In genomic region chr7:85840532-85840931, GRCh38 we compare ENCODE assay signal across 33 cellular contexts.
DNase-seq lines count a peak whose midpoint lies in the region; ATAC-seq and TF ChIP-seq lines count a peak whose summit lies in the region.
"Had no signal": no experiment of that assay in that cellular context is flagged by ENCODE, and none has a peak within 500 bp of the region (broad histone marks: within the 10 kb centered on the region; RNA-seq: fewer than 3 reads in every experiment).

No MANE protein-coding gene starts in this region.

- no peak for TF ChIP-seq POLR2A in stomach (IDR thresholded peaks at IDR 0.05)

- H3K27me3 Mint-ChIP-seq in T-cell: no peaks in the 10 kb centered on the region
- H3K27me3 Mint-ChIP-seq: activated naive CD4-positive, alpha-beta T cell treated with anti-CD3 and anti-CD28 coated beads, Interleukin-2, amount 50 U/mL, for 24 hours; activated T-helper 17 cell treated with anti-CD3 and anti-CD28 coated beads, Interleukin-2, amount 50 U/mL, for 72 hours; B cell; naive B cell had no signal

- no peak for TF ChIP-seq EP300 in stomach (IDR thresholded peaks at IDR 0.05)

- POLR2A ChIA-PET in T-cell (lab: Charles Lee): no interaction called here

- peaks cover 4 to 9% (median 8%) of the 10 kb centered on the region in 3 donors for H3K9me3 Mint-ChIP-seq in T-cell
- H3K9me3 Mint-ChIP-seq: activated naive CD4-positive, alpha-beta T cell treated with anti-CD3 and anti-CD28 coated beads, Interleukin-2, amount 50 U/mL, for 24 hours had no signal

- H3K27ac Mint-ChIP-seq in T-cell: no peak overlapping the region
- H3K27ac Mint-ChIP-seq: activated naive CD4-positive, alpha-beta T cell treated with anti-CD3 and anti-CD28 coated beads, Interleukin-2, amount 50 U/mL, for 24 hours; activated T-helper 17 cell treated with anti-CD3 and anti-CD28 coated beads, Interleukin-2, amount 50 U/mL, for 72 hours; B cell; CD8-positive, alpha-beta T cell; mesothelial cell of epicardium had no signal

- TF ChIP-seq CTCF in AG09319 (IDR thresholded peaks at IDR 0.05; ENCODE audit: low read depth, low read length): no peak
- no peak for TF ChIP-seq CTCF in stomach (IDR thresholded peaks at IDR 0.05)

- H3K4me1 ChIP-seq in stomach: no peaks in the 10 kb centered on the region
- H3K4me1 ChIP-seq: A549, foreskin keratinocyte, heart right ventricle, right atrium auricular region, SJSA1 had no signal

- H3K27me3 ChIP-seq in stomach: no peaks in the 10 kb centered on the region
- H3K27me3 ChIP-seq: heart right ventricle, neutrophil, right atrium auricular region, SJSA1 had no signal

- no peaks in the 10 kb centered on the region for H3K9me3 ChIP-seq in stomach
- H3K9me3 ChIP-seq: A549, neutrophil, right atrium auricular region, SJSA1, thoracic aorta had no signal

- no peaks in the 10 kb centered on the region for H3K36me3 ChIP-seq in stomach
- H3K36me3 ChIP-seq: heart right ventricle, neutrophil, right atrium auricular region, SJSA1, thoracic aorta, WERI-Rb-1 had no signal

- H3K4me3 Mint-ChIP-seq in T-cell: no peak overlapping the region
- H3K4me3 Mint-ChIP-seq: activated naive CD4-positive, alpha-beta T cell treated with anti-CD3 and anti-CD28 coated beads, Interleukin-2, amount 50 U/mL, for 24 hours; activated T-helper 17 cell treated with anti-CD3 and anti-CD28 coated beads, Interleukin-2, amount 50 U/mL, for 72 hours; B cell; CD8-positive, alpha-beta T cell; mesothelial cell of epicardium; naive B cell had no signal

- no peak overlapping the region for H3K27ac ChIP-seq in stomach
- H3K27ac ChIP-seq: A549, foreskin keratinocyte, heart right ventricle, neutrophil, right atrium auricular region, RWPE1, SJSA1, thoracic aorta, WERI-Rb-1 had no signal

- no peaks in the 10 kb centered on the region for H3K36me3 Mint-ChIP-seq in T-cell
- H3K36me3 Mint-ChIP-seq: activated naive CD4-positive, alpha-beta T cell treated with anti-CD3 and anti-CD28 coated beads, Interleukin-2, amount 50 U/mL, for 24 hours; CD8-positive, alpha-beta T cell; naive B cell had no signal

- intact Hi-C loops in stomach (cut with DNase I; ENCODE audit: low total_unique reads): no loop called here

- no peak overlapping the region for H3K4me3 ChIP-seq in stomach
- H3K4me3 ChIP-seq: A549, heart right ventricle, right atrium auricular region, SJSA1, thoracic aorta had no signal

- H3K4me1 Mint-ChIP-seq in T-cell: no peaks in the 10 kb centered on the region
- H3K4me1 Mint-ChIP-seq: activated naive CD4-positive, alpha-beta T cell treated with anti-CD3 and anti-CD28 coated beads, Interleukin-2, amount 50 U/mL, for 24 hours; activated T-helper 17 cell treated with anti-CD3 and anti-CD28 coated beads, Interleukin-2, amount 50 U/mL, for 72 hours; B cell; naive B cell had no signal

- 44 to 51% (median 46%) methylated on average over 6 of the region's 6 CpGs for WGBS in stomach, 5 donors

- in situ Hi-C loops in ACHN (cut with HindIII; ENCODE audit: low pct_ligation_motif_present, low pct_unique_long_range_greater_than_20kb, low sequenced_read_pairs): no loop called here

- CTCF ChIA-PET in T-cell (lab: Charles Lee): no interaction called here

- ATAC-seq in T-cell (replicated peaks in 1 of 4): no peak
- ATAC-seq in HG03442 (IDR thresholded peaks at IDR 0.05; ENCODE audit: unreplicated experiment): no peak
- ATAC-seq: A549; activated T-helper 17 cell treated with anti-CD3 and anti-CD28 coated beads, Interleukin-2, amount 50 U/mL, for 72 hours; CD8-positive, alpha-beta T cell; foreskin keratinocyte; heart right ventricle; stimulated activated naive CD8-positive, alpha-beta T cell treated with anti-CD3 and anti-CD28 coated beads, Interleukin-15, Interleukin-2, amounts not matched to agents 100 U/mL and 50 U/mL, for 24 hours had no signal

- peak; percentile 20 for DNase-seq in AG09319 (ENCODE audit: extremely low read depth, low read depth)
- DNase-seq in NCI-H1092 (lab: John Stamatoyannopoulos, UW): peak; percentile 17
- DNase-seq in OCI-M1 (lab: John Stamatoyannopoulos, UW): peak; percentile 89
- DNase-seq in fibroblast of the conjunctiva (ENCODE audit: low read depth): peak; percentile 27
- no peak for DNase-seq in stomach
- no peak for DNase-seq in T-cell
- DNase-seq in ACHN: no peak
- DNase-seq: activated CD4-positive, alpha-beta T cell treated with anti-CD3 and anti-CD28 coated beads for 48 hours; amygdala; CD8-positive, alpha-beta T cell; foreskin keratinocyte; GOT3; heart right ventricle; kidney glomerular epithelial cell; naive B cell; NCI-H146; NCI-H2171 treated with DMSO at 0.1 percent for 48 hours; NCI-H510A; posterior cingulate gyrus; stimulated activated CD4-positive, alpha-beta T cell treated with anti-CD3 and anti-CD28 coated beads, Interleukin-1b, Interleukin-23, amount 100 ng/mL, for 48 hours; stimulated activated naive CD8-positive, alpha-beta T cell treated with anti-CD3 and anti-CD28 coated beads, Interleukin-15, Interleukin-2, amounts not matched to agents 100 U/mL and 50 U/mL, for 24 hours; WERI-Rb-1 had no signal

Comparison
In these comparisons a context has a peak if more than half of its experiments do, and no peak if none do; other contexts are left out.
1. DNase-seq: peak in AG09319 (single experiment), NCI-H1092 (single experiment), OCI-M1 (single experiment) and fibroblast of the conjunctiva (single experiment); none in stomach (single experiment), T-cell (0 of 34) and ACHN (single experiment).